In the genomic region with DNA sequence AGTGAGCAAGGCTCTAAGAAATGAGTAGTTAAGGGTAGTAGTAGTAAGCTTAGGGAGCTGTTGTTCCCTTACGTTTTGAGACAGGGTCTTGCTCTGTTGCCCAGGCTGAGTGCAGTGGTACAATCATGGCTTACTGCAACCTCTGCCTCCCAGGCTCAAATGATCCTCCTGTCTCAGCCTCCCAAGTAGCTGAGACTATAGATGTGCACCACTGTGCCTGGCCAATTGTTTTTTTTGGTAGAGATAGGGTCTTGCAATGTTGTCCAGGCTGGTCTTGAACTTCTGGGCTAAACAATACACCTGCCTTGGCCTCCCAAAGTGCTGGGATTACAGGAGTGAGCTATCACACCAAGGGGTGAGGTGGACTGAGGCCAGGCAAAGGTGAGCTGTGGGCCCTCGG, we compare ENCODE assay signal across 1 cellular context.
A peak's percentile ranks its signal among the peaks of the same experiment; 100 is the strongest.
TF ChIP-seq lines count a peak whose summit lies in the region.

No MANE protein-coding gene starts in this region.

TF ChIP-seq in K562, 482 proteins besides CTCF, POLR2A, EP300 and RAD21:
- TF ChIP-seq BCOR (IDR thresholded peaks at IDR 0.05) (0 out of 2 replicates have a peak, but pooled peaks have one; percentile 18), ZNF121 (CRISPR knock-in tag; conservative IDR thresholded peaks at IDR 0.05) (peak; percentile 84), NCOA6 (IDR thresholded peaks at IDR 0.05) (no peak), CREBBP (IDR thresholded peaks at IDR 0.05; ENCODE audit: low read depth, low read length) (no peak)
- TF ChIP-seq, protein P1, sequence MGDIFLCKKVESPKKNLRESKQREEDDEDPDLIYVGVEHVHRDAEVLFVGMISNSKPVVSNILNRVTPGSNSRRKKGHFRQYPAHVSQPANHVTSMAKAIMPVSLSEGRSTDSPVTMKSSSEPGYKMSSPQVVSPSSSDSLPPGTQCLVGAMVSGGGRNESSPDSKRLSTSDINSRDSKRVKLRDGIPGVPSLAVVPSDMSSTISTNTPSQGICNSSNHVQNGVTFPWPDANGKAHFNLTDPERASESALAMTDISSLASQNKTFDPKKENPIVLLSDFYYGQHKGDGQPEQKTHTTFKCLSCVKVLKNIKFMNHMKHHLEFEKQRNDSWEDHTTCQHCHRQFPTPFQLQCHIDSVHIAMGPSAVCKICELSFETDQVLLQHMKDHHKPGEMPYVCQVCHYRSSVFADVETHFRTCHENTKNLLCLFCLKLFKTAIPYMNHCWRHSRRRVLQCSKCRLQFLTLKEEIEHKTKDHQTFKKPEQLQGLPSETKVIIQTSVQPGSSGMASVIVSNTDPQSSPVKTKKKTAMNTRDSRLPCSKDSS (IDR thresholded peaks at IDR 0.05; ENCODE audit: low read depth, partially characterized antibody), result no peak
